ENCODE assay signal across 15 cellular contexts in the genomic region with DNA sequence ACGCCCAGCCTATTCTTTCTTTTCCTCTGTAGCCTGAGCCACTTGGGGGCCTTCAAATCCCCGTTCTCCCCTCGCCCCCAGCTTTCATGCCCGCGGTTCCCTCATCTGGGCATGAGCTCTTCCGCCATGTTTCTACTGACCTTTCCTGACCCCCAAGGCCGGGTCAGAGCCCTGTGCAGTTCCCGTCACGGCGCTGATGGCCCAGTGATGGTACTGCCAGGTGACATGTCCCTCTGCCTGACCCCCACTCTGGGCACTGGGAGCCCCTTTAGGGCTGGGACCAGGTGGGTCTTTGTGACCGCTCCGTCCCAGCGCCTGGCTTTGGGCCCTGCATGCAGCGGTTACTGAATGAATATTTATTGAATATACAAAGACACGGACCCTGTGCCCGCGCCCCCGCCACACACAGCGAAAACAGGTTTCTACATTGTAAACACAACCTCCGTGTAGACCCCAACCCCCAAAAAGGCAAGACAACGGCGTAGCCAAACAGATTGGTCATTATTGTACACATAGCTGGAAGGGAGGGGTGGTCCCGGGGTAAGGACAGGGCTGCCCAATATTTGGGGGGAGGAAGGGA. TPM values are rescaled to one million over a fixed set of nuclear protein-coding genes. Genes with fewer than 3 reads are reported as not detected.
DNase-seq lines count a peak whose midpoint lies in the region; ATAC-seq, FAIRE-seq and TF ChIP-seq lines count a peak whose summit lies in the region.
"Had no signal": no experiment of that assay in that cellular context is flagged by ENCODE, and none has a peak within 500 bp of the region (broad histone marks: within the 10 kb centered on the region; RNA-seq: fewer than 3 reads in every experiment).

No MANE protein-coding gene starts in this region.

- H3K27me3 ChIP-seq in HepG2 (ENCODE audit: control insufficient read depth in 1 of 2, insufficient read depth in 2 of 2, low read length in 2 of 2): no peaks in the 10 kb centered on the region
- no peaks in the 10 kb centered on the region for H3K27me3 ChIP-seq in naive thymus-derived CD4-positive, alpha-beta T cell (ENCODE audit: control insufficient read depth in 2 of 2, insufficient read depth in 2 of 2, low read length in 2 of 2)

- CTCF ChIA-PET in RWPE1 (lab: Yijun Ruan, JAX): no interaction called here
- CTCF ChIA-PET in HepG2 (lab: Yijun Ruan, JAX; ENCODE audit: low intra/inter-chr PET ratio, low total read pairs): no interaction called here
- CTCF ChIA-PET in naive thymus-derived CD4-positive, alpha-beta T cell (lab: Charles Lee): no interaction called here

- in situ Hi-C loops in HepG2 (cut with HindIII; ENCODE audit: extremely low pct_ligation_motif_present, low pct_unique_long_range_greater_than_20kb): no loop called here

- TF ChIP-seq RAD21 in HepG2 (CRISPR knock-in tag; IDR thresholded peaks at IDR 0.05): no peak

- peak overlapping the region; percentile 99 for H3K4me2 ChIP-seq in HepG2 (ENCODE audit: low read depth, low read length)

- H3K27ac ChIP-seq in RWPE1: peak overlapping the region; percentile 50
- peak overlapping the region; percentile 99 for H3K27ac ChIP-seq in HepG2 (ENCODE audit: extremely low read length, insufficient read depth, low read length)
- no peak overlapping the region for H3K27ac ChIP-seq in naive thymus-derived CD4-positive, alpha-beta T cell (ENCODE audit: low read depth, low read length)

- peaks cover 2% of the 10 kb centered on the region for H3K79me2 ChIP-seq in HepG2 (ENCODE audit: insufficient read depth, low read length)

- TF ChIP-seq CTCF in RWPE1 (conservative IDR thresholded peaks at IDR 0.05; ENCODE audit: low read depth) (no peak), HepG2 (CRISPR knock-in tag; IDR thresholded peaks at IDR 0.05) (no peak)

- DNase-seq in RWPE1 (ENCODE audit: low spot score) (no peak), HepG2 (ENCODE audit: low spot score) (no peak)
- no peak for DNase-seq in naive thymus-derived CD4-positive, alpha-beta T cell
- DNase-seq: NCI-H187, NCI-H510A had no signal

- TF ChIP-seq EP300 in HepG2 (IDR thresholded peaks at IDR 0.05; ENCODE audit: low read depth in 2 of 2, low read length in 2 of 2) (no peak), HepG2 (CRISPR knock-in tag; IDR thresholded peaks at IDR 0.05; ENCODE audit: borderline replicate concordance) (no peak)

- no peak overlapping the region for H2AFZ ChIP-seq in HepG2 (ENCODE audit: low read length)

- H3K4me3 ChIP-seq in HepG2 (replicated peaks in 1 of 3; ENCODE audit: insufficient read depth in 1 of 3, low read depth in 2 of 3, low read length in 3 of 3): peak overlapping the region; percentile 48 to 70 (median 63); a peak in 5 of 6 replicates
- no peak overlapping the region for H3K4me3 ChIP-seq in naive thymus-derived CD4-positive, alpha-beta T cell (ENCODE audit: low read length)
- H3K4me3 ChIP-seq: skin epidermis had no signal

- WGBS in HepG2 (ENCODE audit: low lambda C conversion rate): 27% methylated on average over 15 of the region's 23 CpGs

- no peaks in the 10 kb centered on the region for H3K9me3 ChIP-seq in HepG2 (ENCODE audit: low read length)
- no peaks in the 10 kb centered on the region for H3K9me3 ChIP-seq in naive thymus-derived CD4-positive, alpha-beta T cell (ENCODE audit: control insufficient read depth in 2 of 3, low read length in 3 of 3)

- peak overlapping the region; percentile 79 for H3K27ac Mint-ChIP-seq in stimulated activated memory B cell treated with anti-CD40 and anti-IgM and Interleukin-4, amounts not matched to agents 10 μg/mL and 1 μg/mL and 100 μg/mL, for 72 hours
- no peak overlapping the region for H3K27ac Mint-ChIP-seq in naive thymus-derived CD4-positive, alpha-beta T cell
- H3K27ac Mint-ChIP-seq: B cell, endodermal cell had no signal

- no peaks in the 10 kb centered on the region for H3K27me3 Mint-ChIP-seq in stimulated activated memory B cell treated with anti-CD40 and anti-IgM and Interleukin-4, amounts not matched to agents 10 μg/mL and 1 μg/mL and 100 μg/mL, for 72 hours
- no peaks in the 10 kb centered on the region for H3K27me3 Mint-ChIP-seq in naive thymus-derived CD4-positive, alpha-beta T cell
- H3K27me3 Mint-ChIP-seq: B cell had no signal

- H3K36me3 Mint-ChIP-seq in stimulated activated memory B cell treated with anti-CD40 and anti-IgM and Interleukin-4, amounts not matched to agents 10 μg/mL and 1 μg/mL and 100 μg/mL, for 72 hours: peaks cover 42% of the 10 kb centered on the region
- H3K36me3 Mint-ChIP-seq in naive thymus-derived CD4-positive, alpha-beta T cell: peaks cover 0 to 18% (median 5%) of the 10 kb centered on the region in 5 donors

- no peak for TF ChIP-seq POLR2A in HepG2 (IDR thresholded peaks at IDR 0.05; ENCODE audit: insufficient read depth in 1 of 2, low read depth in 2 of 2, low read length in 2 of 2)

- H3K4me1 ChIP-seq in HepG2 (ENCODE audit: insufficient read depth, low read length): peaks cover 71% of the 10 kb centered on the region
- no peaks in the 10 kb centered on the region for H3K4me1 ChIP-seq in naive thymus-derived CD4-positive, alpha-beta T cell (ENCODE audit: control insufficient read depth in 2 of 2, insufficient read depth in 2 of 2, low read length in 2 of 2)

- H3K36me3 ChIP-seq in HepG2 (replicated peaks in 1 of 2; ENCODE audit: control insufficient read depth in 1 of 2, insufficient read depth in 2 of 2, low read length in 2 of 2): peaks cover 0 to 2% of the 10 kb centered on the region in 2 experiments; a peak in 2 of 5 replicates
- peaks cover 0 to 34% (median 4%) of the 10 kb centered on the region in 3 experiments for H3K36me3 ChIP-seq in naive thymus-derived CD4-positive, alpha-beta T cell (ENCODE audit: control insufficient read depth in 2 of 3, insufficient read depth in 3 of 3, low read length in 3 of 3)

- peak overlapping the region; percentile 86 for H3K9ac ChIP-seq in HepG2 (ENCODE audit: insufficient read depth, low read depth, low read length)

- ATAC-seq in HepG2 (peak; percentile 7), GM21825 (IDR thresholded peaks at IDR 0.05; ENCODE audit: unreplicated experiment) (no peak), HG03439 (IDR thresholded peaks at IDR 0.05; ENCODE audit: unreplicated experiment) (no peak)
- no peak for ATAC-seq in stimulated activated memory B cell treated with anti-CD40 and anti-IgM and Interleukin-4, amounts not matched to agents 10 μg/mL and 1 μg/mL and 100 μg/mL, for 72 hours
- no peak for ATAC-seq in naive thymus-derived CD4-positive, alpha-beta T cell

- no peaks in the 10 kb centered on the region for H4K20me1 ChIP-seq in HepG2 (ENCODE audit: insufficient read depth, low read length)

- FAIRE-seq in HepG2 (lab: Jason Lieb, UNC): no peak

- no peak overlapping the region for H3K4me3 Mint-ChIP-seq in stimulated activated memory B cell treated with anti-CD40 and anti-IgM and Interleukin-4, amounts not matched to agents 10 μg/mL and 1 μg/mL and 100 μg/mL, for 72 hours
- H3K4me3 Mint-ChIP-seq in naive thymus-derived CD4-positive, alpha-beta T cell: no peak overlapping the region
- H3K4me3 Mint-ChIP-seq: B cell, endodermal cell had no signal

- BruUV-seq in HepG2 (replicated peaks; lab: Mats Ljungman, UMichigan): TSS peak; percentile 62

- H3K4me1 Mint-ChIP-seq in stimulated activated memory B cell treated with anti-CD40 and anti-IgM and Interleukin-4, amounts not matched to agents 10 μg/mL and 1 μg/mL and 100 μg/mL, for 72 hours: peaks cover 56% of the 10 kb centered on the region
- peaks cover 5 to 24% (median 10%) of the 10 kb centered on the region in 7 donors for H3K4me1 Mint-ChIP-seq in naive thymus-derived CD4-positive, alpha-beta T cell

- intact Hi-C loops in HepG2 (cut with micrococcal nuclease; ENCODE audit: unreplicated experiment): loop anchor here (1.0 to 10.0 kb wide), 2 partner anchors 9 to 1145 kb away; a partner anchor contains a TSS
- intact Hi-C loops in naive thymus-derived CD4-positive, alpha-beta T cell (cut with micrococcal nuclease): loop anchor here (10.0 kb wide), 5 partner anchors 275 to 1045 kb away; a partner anchor contains a TSS

- H3K9me3 Mint-ChIP-seq in stimulated activated memory B cell treated with anti-CD40 and anti-IgM and Interleukin-4, amounts not matched to agents 10 μg/mL and 1 μg/mL and 100 μg/mL, for 72 hours: no peaks in the 10 kb centered on the region
- H3K9me3 Mint-ChIP-seq in naive thymus-derived CD4-positive, alpha-beta T cell: no peaks in the 10 kb centered on the region

- POLR2A ChIA-PET in RWPE1 (lab: Yijun Ruan, JAX; ENCODE audit: low non-redundant PET) (no interaction called here), HepG2 (lab: Yijun Ruan, JAX) (interaction anchor here (0.7 to 3.8 kb wide), 6 partner anchors 8 to 37 kb away, joined by 3 to 187 read pairs (median 24); a partner anchor contains a TSS)
- POLR2A ChIA-PET in naive thymus-derived CD4-positive, alpha-beta T cell (lab: Charles Lee): interaction anchor here (0.6 kb wide), 1 partner anchor 51 kb away, joined by 3 read pairs; no protein-coding TSS in a partner anchor

RNA-seq across cellular contexts. Expression of a gene that starts 7.7 kb away (rescaled TPM):
- 24.1 and 36.4 TPM in 2 replicates for total RNA-seq in HepG2 (2016; rRNA removed; fragmentation: Illumina TruSeq; extraction: Trizol)
- total RNA-seq in HepG2 (2016; cell fraction: cytosol; rRNA removed; fragmentation: Illumina TruSeq; extraction: Trizol; ENCODE audit: low read depth): 38.0 and 46.7 TPM in 2 replicates
- total RNA-seq in HepG2 (2016; cell fraction: insoluble cytoplasmic fraction; rRNA removed; fragmentation: Illumina TruSeq; extraction: Trizol): 17.4 and 36.4 TPM in 2 replicates
- 50.7 and 59.0 TPM in 2 replicates for total RNA-seq in HepG2 (2016; cell fraction: membrane; rRNA removed; fragmentation: Illumina TruSeq; extraction: Trizol)
- 28.9 and 37.5 TPM in 2 replicates for total RNA-seq in HepG2 (2016; cell fraction: nucleus; rRNA removed; fragmentation: Illumina TruSeq; extraction: Trizol)
- 63.0 and 69.7 TPM in 2 replicates for polyA plus RNA-seq in HepG2 (2011; rRNA removed)
- polyA plus RNA-seq in HepG2 (2011; cell fraction: cytosol; rRNA removed): 52.1 and 59.5 TPM in 2 replicates
- 207 and 243 TPM in 2 replicates for polyA plus RNA-seq in HepG2 (2011; cell fraction: nucleus; rRNA removed)
- 28.8 and 45.1 TPM in 2 replicates for polyA plus RNA-seq in HepG2 (2012)
- 45.8 and 48.0 TPM in 2 replicates for polyA plus RNA-seq in HepG2 (2016; cell fraction: cytosol; fragmentation: Illumina TruSeq; extraction: Trizol; ENCODE audit: low read depth)
- 22.1 and 29.5 TPM in 2 replicates for polyA plus RNA-seq in HepG2 (2016; cell fraction: insoluble cytoplasmic fraction; fragmentation: Illumina TruSeq; extraction: Trizol; ENCODE audit: low read depth)
- polyA plus RNA-seq in HepG2 (2016; cell fraction: membrane; fragmentation: Illumina TruSeq; extraction: Trizol; ENCODE audit: low read depth): 52.9 and 59.3 TPM in 2 replicates
- polyA plus RNA-seq in HepG2 (2016; cell fraction: nucleus; fragmentation: Illumina TruSeq; extraction: Trizol; ENCODE audit: insufficient read depth, low read depth): 87.3 and 93.9 TPM in 2 replicates
- polyA minus RNA-seq in HepG2 (2011; rRNA and poly(A)+ RNA removed; ENCODE audit: low replicate concordance): 154 and 189 TPM in 2 replicates
- 18.7 and 18.9 TPM in 2 replicates for polyA minus RNA-seq in HepG2 (2011; cell fraction: cytosol; rRNA and poly(A)+ RNA removed)
- polyA minus RNA-seq in HepG2 (2011; cell fraction: nucleus; rRNA and poly(A)+ RNA removed): 28.3 and 32.7 TPM in 2 replicates
- 10 to 100 TPM; 36.1 to 81.6 (median 61.9) TPM for total RNA-seq in naive thymus-derived CD4-positive, alpha-beta T cell
- 10 to 100 TPM; 70.6 to 96.5 TPM for polyA plus RNA-seq in naive thymus-derived CD4-positive, alpha-beta T cell

RNA-seq across cellular contexts. Expression of a gene that starts 9.2 kb away (rescaled TPM):
- total RNA-seq in HepG2 (2016; rRNA removed; fragmentation: Illumina TruSeq; extraction: Trizol): 700 and 1,455 TPM in 2 replicates
- total RNA-seq in HepG2 (2016; cell fraction: cytosol; rRNA removed; fragmentation: Illumina TruSeq; extraction: Trizol; ENCODE audit: low read depth): 160 and 192 TPM in 2 replicates
- 643 and 1,412 TPM in 2 replicates for total RNA-seq in HepG2 (2016; cell fraction: insoluble cytoplasmic fraction; rRNA removed; fragmentation: Illumina TruSeq; extraction: Trizol)
- total RNA-seq in HepG2 (2016; cell fraction: membrane; rRNA removed; fragmentation: Illumina TruSeq; extraction: Trizol): 268 and 291 TPM in 2 replicates
- 1,410 and 1,846 TPM in 2 replicates for total RNA-seq in HepG2 (2016; cell fraction: nucleus; rRNA removed; fragmentation: Illumina TruSeq; extraction: Trizol)
- 6,272 and 9,798 TPM in 2 replicates for polyA plus RNA-seq in HepG2 (2011; rRNA removed)
- 4,601 and 7,618 TPM in 2 replicates for polyA plus RNA-seq in HepG2 (2011; cell fraction: cytosol; rRNA removed)
- polyA plus RNA-seq in HepG2 (2011; cell fraction: nucleus; rRNA removed): 6,023 and 6,891 TPM in 2 replicates
- 3,859 and 6,494 TPM in 2 replicates for polyA plus RNA-seq in HepG2 (2012)
- polyA plus RNA-seq in HepG2 (2016; cell fraction: cytosol; fragmentation: Illumina TruSeq; extraction: Trizol; ENCODE audit: low read depth): 195 and 210 TPM in 2 replicates
- 903 and 1,023 TPM in 2 replicates for polyA plus RNA-seq in HepG2 (2016; cell fraction: insoluble cytoplasmic fraction; fragmentation: Illumina TruSeq; extraction: Trizol; ENCODE audit: low read depth)
- 286 and 340 TPM in 2 replicates for polyA plus RNA-seq in HepG2 (2016; cell fraction: membrane; fragmentation: Illumina TruSeq; extraction: Trizol; ENCODE audit: low read depth)
- 3,631 and 3,793 TPM in 2 replicates for polyA plus RNA-seq in HepG2 (2016; cell fraction: nucleus; fragmentation: Illumina TruSeq; extraction: Trizol; ENCODE audit: insufficient read depth, low read depth)
- polyA minus RNA-seq in HepG2 (2011; rRNA and poly(A)+ RNA removed; ENCODE audit: low replicate concordance): 785 and 9,683 TPM in 2 replicates
- 2,000 and 4,520 TPM in 2 replicates for polyA minus RNA-seq in HepG2 (2011; cell fraction: cytosol; rRNA and poly(A)+ RNA removed)
- polyA minus RNA-seq in HepG2 (2011; cell fraction: nucleus; rRNA and poly(A)+ RNA removed): 1,680 and 2,385 TPM in 2 replicates
- total RNA-seq in naive thymus-derived CD4-positive, alpha-beta T cell: 1 to 10 TPM in 3 of 5 experiments, under 1 TPM in 2; 0.57 to 3.7 (median 1.8) TPM
- not detected for polyA plus RNA-seq in naive thymus-derived CD4-positive, alpha-beta T cell
- total RNA-seq: SK-MEL-5 had no signal

RNA-seq across cellular contexts. Expression of a gene that starts 9.8 kb away (rescaled TPM):
- 24.1 and 32.5 TPM in 2 replicates for total RNA-seq in HepG2 (2016; rRNA removed; fragmentation: Illumina TruSeq; extraction: Trizol)
- 14.5 and 17.4 TPM in 2 replicates for total RNA-seq in HepG2 (2016; cell fraction: cytosol; rRNA removed; fragmentation: Illumina TruSeq; extraction: Trizol; ENCODE audit: low read depth)
- total RNA-seq in HepG2 (2016; cell fraction: insoluble cytoplasmic fraction; rRNA removed; fragmentation: Illumina TruSeq; extraction: Trizol): 21.0 and 35.2 TPM in 2 replicates
- total RNA-seq in HepG2 (2016; cell fraction: membrane; rRNA removed; fragmentation: Illumina TruSeq; extraction: Trizol): 24.2 and 24.9 TPM in 2 replicates
- 15.8 and 19.9 TPM in 2 replicates for total RNA-seq in HepG2 (2016; cell fraction: nucleus; rRNA removed; fragmentation: Illumina TruSeq; extraction: Trizol)
- 33.2 and 39.4 TPM in 2 replicates for polyA plus RNA-seq in HepG2 (2011; rRNA removed)
- polyA plus RNA-seq in HepG2 (2011; cell fraction: cytosol; rRNA removed): 27.2 and 31.9 TPM in 2 replicates
- polyA plus RNA-seq in HepG2 (2011; cell fraction: nucleus; rRNA removed): 93.2 and 99.5 TPM in 2 replicates
- polyA plus RNA-seq in HepG2 (2012): 45.5 and 60.4 TPM in 2 replicates
- polyA plus RNA-seq in HepG2 (2016; cell fraction: cytosol; fragmentation: Illumina TruSeq; extraction: Trizol; ENCODE audit: low read depth): 20.7 and 22.0 TPM in 2 replicates
- 32.6 and 39.0 TPM in 2 replicates for polyA plus RNA-seq in HepG2 (2016; cell fraction: insoluble cytoplasmic fraction; fragmentation: Illumina TruSeq; extraction: Trizol; ENCODE audit: low read depth)
- 29.2 and 30.7 TPM in 2 replicates for polyA plus RNA-seq in HepG2 (2016; cell fraction: membrane; fragmentation: Illumina TruSeq; extraction: Trizol; ENCODE audit: low read depth)
- 79.8 and 91.2 TPM in 2 replicates for polyA plus RNA-seq in HepG2 (2016; cell fraction: nucleus; fragmentation: Illumina TruSeq; extraction: Trizol; ENCODE audit: insufficient read depth, low read depth)
- polyA minus RNA-seq in HepG2 (2011; rRNA and poly(A)+ RNA removed; ENCODE audit: low replicate concordance): 17.1 and 24.3 TPM in 2 replicates
- 14.9 and 15.0 TPM in 2 replicates for polyA minus RNA-seq in HepG2 (2011; cell fraction: cytosol; rRNA and poly(A)+ RNA removed)
- 19.4 and 20.3 TPM in 2 replicates for polyA minus RNA-seq in HepG2 (2011; cell fraction: nucleus; rRNA and poly(A)+ RNA removed)
- 10 to 100 TPM in 1 of 5 experiments, 1 to 10 TPM in 4; 2.9 to 17.4 (median 5.4) TPM for total RNA-seq in naive thymus-derived CD4-positive, alpha-beta T cell
- 1 to 10 TPM in 1 of 2 donors, under 1 TPM in 1; 0.74 to 1.8 TPM for polyA plus RNA-seq in naive thymus-derived CD4-positive, alpha-beta T cell

RNA-seq across cellular contexts. Expression of a gene that starts 37.6 kb away (rescaled TPM):
- 0.60 and 1.0 TPM in 2 replicates for total RNA-seq in HepG2 (2016; rRNA removed; fragmentation: Illumina TruSeq; extraction: Trizol)
- total RNA-seq in HepG2 (2016; cell fraction: cytosol; rRNA removed; fragmentation: Illumina TruSeq; extraction: Trizol; ENCODE audit: low read depth): 0.61 and 1.1 TPM in 2 replicates
- 0.82 and 1.2 TPM in 2 replicates for total RNA-seq in HepG2 (2016; cell fraction: insoluble cytoplasmic fraction; rRNA removed; fragmentation: Illumina TruSeq; extraction: Trizol)
- 1.00 and 1.4 TPM in 2 replicates for total RNA-seq in HepG2 (2016; cell fraction: membrane; rRNA removed; fragmentation: Illumina TruSeq; extraction: Trizol)
- 0.81 and 1.2 TPM in 2 replicates for total RNA-seq in HepG2 (2016; cell fraction: nucleus; rRNA removed; fragmentation: Illumina TruSeq; extraction: Trizol)
- 1.8 and 2.2 TPM in 2 replicates for polyA plus RNA-seq in HepG2 (2011; rRNA removed)
- polyA plus RNA-seq in HepG2 (2011; cell fraction: cytosol; rRNA removed): 0.97 and 1.7 TPM in 2 replicates
- polyA plus RNA-seq in HepG2 (2011; cell fraction: nucleus; rRNA removed): 2.5 and 3.9 TPM in 2 replicates
- polyA plus RNA-seq in HepG2 (2012): 1.7 and 1.9 TPM in 2 replicates
- polyA plus RNA-seq in HepG2 (2016; cell fraction: cytosol; fragmentation: Illumina TruSeq; extraction: Trizol; ENCODE audit: low read depth): 0.81 and 0.84 TPM in 2 replicates
- polyA plus RNA-seq in HepG2 (2016; cell fraction: insoluble cytoplasmic fraction; fragmentation: Illumina TruSeq; extraction: Trizol; ENCODE audit: low read depth): 1.0 and 1.5 TPM in 2 replicates
- 0.56 and 0.95 TPM in 2 replicates for polyA plus RNA-seq in HepG2 (2016; cell fraction: membrane; fragmentation: Illumina TruSeq; extraction: Trizol; ENCODE audit: low read depth)
- 1.2 and 2.2 TPM in 2 replicates for polyA plus RNA-seq in HepG2 (2016; cell fraction: nucleus; fragmentation: Illumina TruSeq; extraction: Trizol; ENCODE audit: insufficient read depth, low read depth)
- polyA minus RNA-seq in HepG2 (2011; rRNA and poly(A)+ RNA removed; ENCODE audit: low replicate concordance): 2.2 and 18.7 TPM in 2 replicates
- 0.70 and 0.89 TPM in 2 replicates for polyA minus RNA-seq in HepG2 (2011; cell fraction: cytosol; rRNA and poly(A)+ RNA removed)
- polyA minus RNA-seq in HepG2 (2011; cell fraction: nucleus; rRNA and poly(A)+ RNA removed): 2.1 and 2.3 TPM in 2 replicates
- total RNA-seq in naive thymus-derived CD4-positive, alpha-beta T cell: 10 to 100 TPM; 27.9 to 64.7 (median 57.4) TPM
- polyA plus RNA-seq in naive thymus-derived CD4-positive, alpha-beta T cell: 10 to 100 TPM; 35.2 to 60.4 TPM
- total RNA-seq: M059J had no signal

RNA-seq across cellular contexts. Expression of a gene that starts 42.8 kb away (rescaled TPM):
- not detected in 2 replicates for total RNA-seq in HepG2 (2016; rRNA removed; fragmentation: Illumina TruSeq; extraction: Trizol)
- not detected in 2 replicates for total RNA-seq in HepG2 (2016; cell fraction: cytosol; rRNA removed; fragmentation: Illumina TruSeq; extraction: Trizol; ENCODE audit: low read depth)
- not detected in 2 replicates for total RNA-seq in HepG2 (2016; cell fraction: insoluble cytoplasmic fraction; rRNA removed; fragmentation: Illumina TruSeq; extraction: Trizol)
- total RNA-seq in HepG2 (2016; cell fraction: membrane; rRNA removed; fragmentation: Illumina TruSeq; extraction: Trizol): not detected in 2 replicates
- total RNA-seq in HepG2 (2016; cell fraction: nucleus; rRNA removed; fragmentation: Illumina TruSeq; extraction: Trizol): not detected in 2 replicates
- not detected in 2 replicates for polyA plus RNA-seq in HepG2 (2011; rRNA removed)
- not detected in 2 replicates for polyA plus RNA-seq in HepG2 (2011; cell fraction: cytosol; rRNA removed)
- polyA plus RNA-seq in HepG2 (2011; cell fraction: nucleus; rRNA removed): 0.05 TPM in 1 of 2 replicates, not detected in the other
- not detected in 2 replicates for polyA plus RNA-seq in HepG2 (2012)
- polyA plus RNA-seq in HepG2 (2016; cell fraction: cytosol; fragmentation: Illumina TruSeq; extraction: Trizol; ENCODE audit: low read depth): not detected in 2 replicates
- polyA plus RNA-seq in HepG2 (2016; cell fraction: insoluble cytoplasmic fraction; fragmentation: Illumina TruSeq; extraction: Trizol; ENCODE audit: low read depth): not detected in 2 replicates
- polyA plus RNA-seq in HepG2 (2016; cell fraction: membrane; fragmentation: Illumina TruSeq; extraction: Trizol; ENCODE audit: low read depth): not detected in 2 replicates
- polyA plus RNA-seq in HepG2 (2016; cell fraction: nucleus; fragmentation: Illumina TruSeq; extraction: Trizol; ENCODE audit: insufficient read depth, low read depth): not detected in 2 replicates
- not detected in 2 replicates for polyA minus RNA-seq in HepG2 (2011; rRNA and poly(A)+ RNA removed; ENCODE audit: low replicate concordance)
- polyA minus RNA-seq in HepG2 (2011; cell fraction: cytosol; rRNA and poly(A)+ RNA removed): not detected in 2 replicates
- not detected in 2 replicates for polyA minus RNA-seq in HepG2 (2011; cell fraction: nucleus; rRNA and poly(A)+ RNA removed)
- total RNA-seq in naive thymus-derived CD4-positive, alpha-beta T cell: 100 to 1,000 TPM in 3 of 5 experiments, 10 to 100 TPM in 2; 90.5 to 132 (median 115) TPM
- polyA plus RNA-seq in naive thymus-derived CD4-positive, alpha-beta T cell: 10 to 100 TPM; 26.2 to 41.4 TPM
- total RNA-seq: endodermal cell, fibroblast of villous mesenchyme, lung microvascular endothelial cell, M059J, SK-MEL-5 had no signal

Comparison
In these comparisons a context has a peak if more than half of its experiments do, and no peak if none do; other contexts are left out.
1. RNA of a gene that starts 9.2 kb away (total RNA-seq): 160 to 1,846 TPM in HepG2; 0.57 to 3.7 TPM in naive thymus-derived CD4-positive, alpha-beta T cell; every median in the first group is over 10 times any median in the second.